In genomic region chr10:71727429-71728217, GRCh38 we compare ENCODE assay signal across 1 cellular context.
TF ChIP-seq lines count a peak whose summit lies in the region.

No MANE protein-coding gene starts in this region.

TF ChIP-seq in K562, 482 proteins besides CTCF, POLR2A, EP300 and RAD21 (continued from another document and continues in another):
- TF ChIP-seq AFF1 (IDR thresholded peaks at IDR 0.05; ENCODE audit: low read depth in 1 of 2, partially characterized antibody in 2 of 2) (no peak), KDM5B (IDR thresholded peaks at IDR 0.05; ENCODE audit: insufficient replicate concordance, low read depth, low read length) (no peak), HOMEZ (CRISPR knock-in tag; IDR thresholded peaks at IDR 0.05) (no peak), OTX1 (CRISPR knock-in tag; IDR thresholded peaks at IDR 0.05) (no peak), MTF1 (CRISPR knock-in tag; IDR thresholded peaks at IDR 0.05; ENCODE audit: borderline replicate concordance) (no peak), ZNF668 (CRISPR knock-in tag; IDR thresholded peaks at IDR 0.05) (no peak), HBP1 (CRISPR knock-in tag; IDR thresholded peaks at IDR 0.05) (no peak), ETV1 (tag; conservative IDR thresholded peaks at IDR 0.05; ENCODE audit: low read depth) (peak; percentile 57), ZMIZ1 (IDR thresholded peaks at IDR 0.05; ENCODE audit: low read depth in 2 of 2, low read length in 2 of 2) (no peak), CEBPZ (IDR thresholded peaks at IDR 0.05; ENCODE audit: borderline replicate concordance, low read depth, low read length) (no peak), TCF7 (IDR thresholded peaks at IDR 0.05; ENCODE audit: borderline replicate concordance) (no peak), ZNF592 (IDR thresholded peaks at IDR 0.05) (peak; percentile 43; the same call in 1 of the 2 replicates), HNRNPK (IDR thresholded peaks at IDR 0.05; ENCODE audit: low read depth, low read length, poor library complexity, severe bottlenecking) (no peak), LCOR (CRISPR knock-in tag; IDR thresholded peaks at IDR 0.05) (no peak), ZBTB11 (CRISPR knock-in tag; IDR thresholded peaks at IDR 0.05) (0 out of 6 replicates have a peak, but pooled peaks of 1 of the 3 experiments have one; percentile 1), TAF9B (IDR thresholded peaks at IDR 0.05; ENCODE audit: partially characterized antibody) (no peak), ZNF41 (CRISPR knock-in tag; conservative IDR thresholded peaks at IDR 0.05) (no peak), RBM15 (IDR thresholded peaks at IDR 0.05; ENCODE audit: insufficient read depth, low read length) (no peak), GTF3C2 (IDR thresholded peaks at IDR 0.05; ENCODE audit: borderline replicate concordance, extremely low read depth, insufficient read length) (no peak), ZNF76 (CRISPR knock-in tag; IDR thresholded peaks at IDR 0.05; ENCODE audit: borderline replicate concordance) (no peak), KLF16 (IDR thresholded peaks at IDR 0.05) (peak; percentile 97)
